23 cellular contexts compared by ENCODE assay signal in the genomic region with DNA sequence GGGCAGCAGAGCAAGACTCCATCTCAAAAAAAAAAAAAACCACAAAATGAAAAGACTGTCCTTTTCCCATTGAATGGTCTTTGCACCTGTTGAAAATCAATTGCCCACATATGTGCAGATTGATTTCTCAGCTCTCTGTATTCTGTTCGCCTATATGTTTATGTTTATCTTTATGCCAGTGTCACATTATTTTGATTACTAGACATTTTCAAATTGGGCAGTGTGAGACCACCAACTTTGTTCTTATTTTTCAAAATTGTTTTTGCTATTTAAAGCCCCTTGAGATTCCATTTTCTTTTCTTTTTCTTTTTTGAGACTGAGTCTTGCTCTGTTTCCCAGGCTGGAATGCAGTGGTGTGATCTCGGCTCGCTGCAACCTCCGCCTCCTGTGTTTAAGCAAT.
"Had no signal": no experiment of that assay in that cellular context is flagged by ENCODE, and none has a peak within 500 bp of the region (broad histone marks: within the 10 kb centered on the region; RNA-seq: fewer than 3 reads in every experiment).

No MANE protein-coding gene starts in this region.

- H3K27me3 ChIP-seq: MG63, SJSA1 had no signal

- H3K36me3 ChIP-seq: MG63, SJSA1 had no signal

- FAIRE-seq: HTR-8/SVneo, RCC 7860 had no signal

- H3K27ac ChIP-seq: HL-60, SJSA1, SK-N-MC had no signal

- H3K4me1 ChIP-seq: SJSA1 had no signal

- H3K4me3 ChIP-seq: MG63, SJSA1, SK-N-MC had no signal

- DNase-seq: Karpas-422, KG1, MG63, NCI-H1092 treated with DMSO at 0.1 percent for 48 hours, NCI-H1436, NCI-H187, NCI-H2029, NCI-H2081 treated with DMSO at 0.1 percent for 48 hours, NCI-H2171, NCI-H226, NCI-H446, NCI-H510A, NCI-H524 treated with DMSO at 0.1 percent for 48 hours, NCI-H69, NCI-H774, Right ventricle myocardium superior, RPMI8226, SIG-M5 had no signal

- H3K9me3 ChIP-seq: MG63, SJSA1 had no signal
